In genomic region chr14:68011629-68012028, GRCh38 we compare ENCODE assay signal across 14 cellular contexts.
A peak's percentile ranks its signal among the peaks of the same experiment; 100 is the strongest.
DNase-seq lines count a peak whose midpoint lies in the region; ATAC-seq, FAIRE-seq and TF ChIP-seq lines count a peak whose summit lies in the region.
"Had no signal": no experiment of that assay in that cellular context is flagged by ENCODE, and none has a peak within 500 bp of the region (broad histone marks: within the 10 kb centered on the region; RNA-seq: fewer than 3 reads in every experiment).

No MANE protein-coding gene starts in this region.

- no peak overlapping the region for H3K4me2 ChIP-seq in HepG2 (ENCODE audit: low read depth, low read length)
- peak overlapping the region; percentile 15 for H3K4me2 ChIP-seq in fibroblast of lung (ENCODE audit: extremely low read depth, insufficient read depth, low read length)

- no peak for DNase-seq in HepG2 (ENCODE audit: low spot score)
- peak; percentile 88 to 96 for DNase-seq in fibroblast of lung (ENCODE audit: low read depth in 2 of 2)
- no peak for DNase-seq in neural crest cell (ENCODE audit: low read depth, low spot score)
- no peak for DNase-seq in endothelial cell (ENCODE audit: low spot score)
- DNase-seq: ACHN; activated CD8-positive, alpha-beta T cell treated with anti-CD3 and anti-CD28 coated beads for 36 hours; DMS79 treated with DMSO at 0.1 percent for 48 hours; left cardiac atrium; NCI-H146; T-helper 17 cell had no signal

- no peak overlapping the region for H3K27ac ChIP-seq in liver (ENCODE audit: low read depth in 1 of 2, low read length in 2 of 2)
- no peak overlapping the region for H3K27ac ChIP-seq in HepG2 (ENCODE audit: extremely low read length, insufficient read depth, low read length)
- H3K27ac ChIP-seq in fibroblast of lung (ENCODE audit: insufficient read depth, low read length) = no peak overlapping the region

- H3K9me3 ChIP-seq in liver (ENCODE audit: control insufficient read depth in 4 of 4, low read length in 3 of 4) (no peaks in the 10 kb centered on the region), HepG2 (ENCODE audit: low read length) (no peaks in the 10 kb centered on the region), fibroblast of lung (ENCODE audit: control insufficient read depth, insufficient read depth, low read depth, low read length) (no peaks in the 10 kb centered on the region)

- WGBS in liver = 17% methylated on average over 3 of the region's 3 CpGs
- 64% methylated on average over 3 of the region's 3 CpGs for WGBS in HepG2 (ENCODE audit: low lambda C conversion rate)

- POLR2A ChIA-PET in HepG2 (lab: Yijun Ruan, JAX) = no interaction called here

- H3K27me3 ChIP-seq in liver (ENCODE audit: control insufficient read depth in 4 of 4, insufficient read depth in 4 of 4, low read length in 3 of 4) = no peaks in the 10 kb centered on the region
- H3K27me3 ChIP-seq in HepG2 (ENCODE audit: control insufficient read depth in 1 of 2, insufficient read depth in 2 of 2, low read length in 2 of 2) = no peaks in the 10 kb centered on the region
- H3K27me3 ChIP-seq in fibroblast of lung (ENCODE audit: control insufficient read depth, insufficient read depth, low read length) = no peaks in the 10 kb centered on the region

- TF ChIP-seq POLR2A in HepG2 (IDR thresholded peaks at IDR 0.05; ENCODE audit: insufficient read depth in 1 of 2, low read depth in 2 of 2, low read length in 2 of 2) (no peak), GM18505 (IDR thresholded peaks at IDR 0.05; ENCODE audit: borderline replicate concordance, extremely low read depth, insufficient read depth, insufficient read length) (no peak)

- TF ChIP-seq RAD21 in liver (IDR thresholded peaks at IDR 0.05) (no peak), HepG2 (CRISPR knock-in tag; IDR thresholded peaks at IDR 0.05) (no peak)

- CTCF ChIA-PET in HepG2 (lab: Yijun Ruan, JAX; ENCODE audit: low intra/inter-chr PET ratio, low total read pairs) = no interaction called here

- no peaks in the 10 kb centered on the region for H4K20me1 ChIP-seq in HepG2 (ENCODE audit: insufficient read depth, low read length)
- H4K20me1 ChIP-seq in fibroblast of lung (ENCODE audit: control insufficient read depth, extremely low read depth, insufficient read depth, low read length) = no peaks in the 10 kb centered on the region

- ATAC-seq in HepG2 (no peak), HG02973 (IDR thresholded peaks at IDR 0.05; ENCODE audit: unreplicated experiment) (no peak), GM18505 (IDR thresholded peaks at IDR 0.05; ENCODE audit: unreplicated experiment) (no peak), HG02840 (IDR thresholded peaks at IDR 0.05; ENCODE audit: low FRiP score, unreplicated experiment) (no peak)
- ATAC-seq: activated CD8-positive, alpha-beta T cell treated with anti-CD3 and anti-CD28 coated beads for 36 hours; T-helper 17 cell had no signal

- peak overlapping the region in 1 of 2 donors; percentile 16 for H3K9ac ChIP-seq in liver (ENCODE audit: low read depth in 1 of 2, low read length in 2 of 2)
- H3K9ac ChIP-seq in HepG2 (ENCODE audit: insufficient read depth, low read depth, low read length) = no peak overlapping the region
- no peak overlapping the region for H3K9ac ChIP-seq in fibroblast of lung (ENCODE audit: insufficient read depth, low read length)

- H3K27ac Mint-ChIP-seq in neural crest cell (ENCODE audit: unreplicated experiment) (peak overlapping the region; percentile 75), endothelial cell (ENCODE audit: unreplicated experiment) (no peak overlapping the region)
- H3K27ac Mint-ChIP-seq: activated CD8-positive, alpha-beta T cell treated with anti-CD3 and anti-CD28 coated beads for 36 hours; T-helper 17 cell had no signal

- intact Hi-C loops in HepG2 (cut with micrococcal nuclease; ENCODE audit: unreplicated experiment) = no loop called here

- H3K4me1 Mint-ChIP-seq in neural crest cell (peaks cover 20% of the 10 kb centered on the region), endothelial cell (ENCODE audit: unreplicated experiment) (no peaks in the 10 kb centered on the region)
- H3K4me1 Mint-ChIP-seq: T-helper 17 cell had no signal

- peaks cover 0 to 6% (median 4%) of the 10 kb centered on the region in 4 donors for H3K4me1 ChIP-seq in liver (ENCODE audit: control insufficient read depth in 4 of 4, insufficient read depth in 4 of 4, low read length in 3 of 4)
- peaks cover 11% of the 10 kb centered on the region for H3K4me1 ChIP-seq in HepG2 (ENCODE audit: insufficient read depth, low read length)
- H3K4me1 ChIP-seq in fibroblast of lung (ENCODE audit: control insufficient read depth, extremely low read depth, insufficient read depth, low read length) = no peaks in the 10 kb centered on the region

- no peaks in the 10 kb centered on the region for H3K79me2 ChIP-seq in HepG2 (ENCODE audit: insufficient read depth, low read length)
- no peaks in the 10 kb centered on the region for H3K79me2 ChIP-seq in fibroblast of lung (ENCODE audit: control insufficient read depth, insufficient read depth, low read length)

- H3K36me3 Mint-ChIP-seq in neural crest cell (ENCODE audit: low read depth) (no peaks in the 10 kb centered on the region), endothelial cell (ENCODE audit: low read depth, unreplicated experiment) (no peaks in the 10 kb centered on the region)

- no peak overlapping the region for H2AFZ ChIP-seq in HepG2 (ENCODE audit: low read length)
- H2AFZ ChIP-seq in fibroblast of lung (ENCODE audit: low read length) = no peak overlapping the region

- H3K9me3 Mint-ChIP-seq in neural crest cell (no peaks in the 10 kb centered on the region), endothelial cell (ENCODE audit: unreplicated experiment) (no peaks in the 10 kb centered on the region)
- H3K9me3 Mint-ChIP-seq: activated CD8-positive, alpha-beta T cell treated with anti-CD3 and anti-CD28 coated beads for 36 hours had no signal

- TF ChIP-seq EP300 in HepG2 (IDR thresholded peaks at IDR 0.05; ENCODE audit: low read depth in 2 of 2, low read length in 2 of 2) (no peak), HepG2 (CRISPR knock-in tag; IDR thresholded peaks at IDR 0.05; ENCODE audit: borderline replicate concordance) (no peak)

- H3K27me3 Mint-ChIP-seq in neural crest cell (ENCODE audit: low read depth) = no peaks in the 10 kb centered on the region
- no peaks in the 10 kb centered on the region for H3K27me3 Mint-ChIP-seq in endothelial cell (ENCODE audit: unreplicated experiment)
- H3K27me3 Mint-ChIP-seq: activated CD8-positive, alpha-beta T cell treated with anti-CD3 and anti-CD28 coated beads for 36 hours; T-helper 17 cell had no signal

- in situ Hi-C loops in HepG2 (cut with HindIII; ENCODE audit: extremely low pct_ligation_motif_present, low pct_unique_long_range_greater_than_20kb) = no loop called here

- no peak for FAIRE-seq in HepG2 (lab: Jason Lieb, UNC)

- TF ChIP-seq CTCF in liver (IDR thresholded peaks at IDR 0.05; ENCODE audit: low read depth, low read length, missing input control) = no peak
- TF ChIP-seq CTCF in HepG2 (CRISPR knock-in tag; IDR thresholded peaks at IDR 0.05) = no peak
- TF ChIP-seq CTCF in fibroblast of lung (conservative IDR thresholded peaks at IDR 0.05 in 1 of 2, IDR thresholded peaks at IDR 0.05 in 1 of 2; ENCODE audit: low read depth in 1 of 2, low read length in 2 of 2) = no peak
- no peak for TF ChIP-seq CTCF in neural crest cell (conservative IDR thresholded peaks at IDR 0.05)
- TF ChIP-seq CTCF in endothelial cell (IDR thresholded peaks at IDR 0.05; ENCODE audit: unreplicated experiment) = no peak

- no peak overlapping the region for H3K4me3 Mint-ChIP-seq in neural crest cell
- H3K4me3 Mint-ChIP-seq in endothelial cell (ENCODE audit: unreplicated experiment) = no peak overlapping the region
- H3K4me3 Mint-ChIP-seq: activated CD8-positive, alpha-beta T cell treated with anti-CD3 and anti-CD28 coated beads for 36 hours; T-helper 17 cell had no signal

- no TSS peak for BruUV-seq in HepG2 (replicated peaks; lab: Mats Ljungman, UMichigan)

- H3K4me3 ChIP-seq in liver (ENCODE audit: low read depth in 1 of 3, low read length in 3 of 3) = peak overlapping the region in 1 of 3 donors; percentile 11
- H3K4me3 ChIP-seq in HepG2 (replicated peaks in 1 of 3; ENCODE audit: insufficient read depth in 1 of 3, low read depth in 2 of 3, low read length in 3 of 3) = no peak overlapping the region
- H3K4me3 ChIP-seq in fibroblast of lung (replicated peaks in 1 of 4; ENCODE audit: control extremely low read depth in 1 of 4, insufficient read depth in 1 of 4, low read depth in 3 of 4, low read length in 4 of 4) = no peak overlapping the region

- no peaks in the 10 kb centered on the region for H3K36me3 ChIP-seq in liver (ENCODE audit: control insufficient read depth in 4 of 4, insufficient read depth in 3 of 4, low read depth in 1 of 4, low read length in 3 of 4)
- no peaks in the 10 kb centered on the region for H3K36me3 ChIP-seq in HepG2 (replicated peaks in 1 of 2; ENCODE audit: control insufficient read depth in 1 of 2, insufficient read depth in 2 of 2, low read length in 2 of 2)
- H3K36me3 ChIP-seq in fibroblast of lung (ENCODE audit: control insufficient read depth, insufficient read depth, low read length) = no peaks in the 10 kb centered on the region

TF ChIP-seq in liver, 16 proteins besides CTCF, POLR2A, EP300 and RAD21:
- TF ChIP-seq HNF4A (conservative IDR thresholded peaks at IDR 0.05) (peak in 1 of 2 donors; percentile 28), SP1 (IDR thresholded peaks at IDR 0.05) (peak; percentile 27), TAF1 (conservative IDR thresholded peaks at IDR 0.05) (no peak), NR2F2 (IDR thresholded peaks at IDR 0.05) (peak; percentile 9), RXRA (IDR thresholded peaks at IDR 0.05) (peak in 1 of 2 donors; percentile 7)
TF ChIP-seq in liver: peak in this region for 4.

TF ChIP-seq in HepG2, 621 proteins besides CTCF, POLR2A, EP300 and RAD21 (continues in another document):
- no peak for TF ChIP-seq SP2 (CRISPR knock-in tag; IDR thresholded peaks at IDR 0.05)
- no peak for TF ChIP-seq NCOA1 (CRISPR knock-in tag; IDR thresholded peaks at IDR 0.05)
- TF ChIP-seq ZNF784 (CRISPR knock-in tag; IDR thresholded peaks at IDR 0.05; ENCODE audit: borderline replicate concordance) = no peak

Comparison
In these comparisons a context has a peak if more than half of its experiments do, and no peak if none do; other contexts are left out.
1. DNase-seq: peak in fibroblast of lung (2 of 2); none in HepG2 (single experiment), neural crest cell (single experiment) and endothelial cell (single experiment).